21 cellular contexts compared by ENCODE assay signal in the genomic region with DNA sequence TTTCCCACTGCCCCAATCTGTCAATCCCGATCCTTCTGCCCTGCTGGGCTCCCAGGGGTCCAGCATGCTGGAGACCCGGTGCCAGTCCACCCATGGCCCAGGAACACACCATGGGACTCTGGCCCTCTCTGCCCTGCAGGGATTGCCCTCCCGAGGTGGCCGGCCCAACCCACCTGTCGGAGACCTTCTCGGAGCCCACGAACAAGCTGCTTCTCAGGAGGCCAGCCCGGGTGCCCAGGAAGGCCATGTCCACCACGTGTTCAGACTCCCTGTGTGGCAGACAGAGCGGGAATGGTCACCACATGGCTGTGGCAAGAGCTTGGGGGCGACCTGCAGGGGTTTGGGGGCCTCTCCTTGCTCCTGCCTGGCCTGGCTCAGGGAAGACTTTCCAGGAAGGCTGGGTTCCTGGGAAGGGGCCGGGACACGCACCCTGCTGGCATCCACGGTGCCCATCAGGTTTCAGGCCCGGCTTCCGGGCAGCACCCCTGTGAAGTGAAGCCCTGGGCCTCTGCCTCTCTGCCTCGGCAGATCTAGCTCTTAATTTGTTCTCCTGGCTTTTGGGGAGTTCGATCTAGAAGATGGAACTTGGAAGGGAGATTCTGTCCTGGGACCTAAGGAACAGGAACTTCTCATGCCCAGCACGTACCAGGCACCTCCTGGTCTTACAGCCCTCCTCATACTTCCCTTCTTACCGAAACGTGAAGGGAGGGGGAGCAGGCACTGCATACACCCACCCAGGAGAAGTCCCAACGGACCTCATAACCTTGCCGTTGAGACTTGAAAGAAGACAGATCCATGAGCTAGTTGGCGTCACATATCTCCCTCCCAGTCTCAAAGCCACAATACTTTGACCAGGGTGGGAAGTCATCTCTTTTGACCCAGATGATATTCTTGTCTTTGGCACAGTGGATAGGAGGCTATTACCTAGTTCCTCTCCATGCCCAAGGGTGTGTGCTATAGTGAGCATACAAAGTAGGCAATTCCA. TPM values are rescaled to one million over a fixed set of nuclear protein-coding genes. Genes with fewer than 3 reads are reported as not detected.
DNase-seq lines count a peak whose midpoint lies in the region; ATAC-seq and TF ChIP-seq lines count a peak whose summit lies in the region.
"Had no signal": no experiment of that assay in that cellular context is flagged by ENCODE, and none has a peak within 500 bp of the region (broad histone marks: within the 10 kb centered on the region; RNA-seq: fewer than 3 reads in every experiment).

No MANE protein-coding gene starts in this region.

- no peak for TF ChIP-seq POLR2A in uterus (IDR thresholded peaks at IDR 0.05)

- H3K9me3 Mint-ChIP-seq in stimulated activated naive B cell treated with anti-CD40 and anti-IgM and Interleukin-4, amounts not matched to agents 10 μg/mL and 1 μg/mL and 100 μg/mL, for 72 hours, result no peaks in the 10 kb centered on the region

- no peaks in the 10 kb centered on the region for H3K79me2 ChIP-seq in osteoblast (ENCODE audit: insufficient read depth, low read length)

- H3K4me2 ChIP-seq in osteoblast (ENCODE audit: insufficient read depth, low read length), result no peak overlapping the region

- H3K27ac ChIP-seq in coronary artery (no peak overlapping the region), osteoblast (ENCODE audit: low read depth, low read length) (no peak overlapping the region), uterus (no peak overlapping the region)
- H3K27ac ChIP-seq: C4-2B had no signal

- H3K9me3 ChIP-seq in osteoblast (ENCODE audit: low read depth, low read length) (no peaks in the 10 kb centered on the region), uterus (no peaks in the 10 kb centered on the region)
- H3K9me3 ChIP-seq: HAP-1, MG63 had no signal

- ATAC-seq in stimulated activated naive B cell treated with anti-CD40 and anti-IgM and Interleukin-4, amounts not matched to agents 10 μg/mL and 1 μg/mL and 100 μg/mL, for 72 hours (replicated peaks), result no peak

- no peak overlapping the region for H3K27ac Mint-ChIP-seq in stimulated activated naive B cell treated with anti-CD40 and anti-IgM and Interleukin-4, amounts not matched to agents 10 μg/mL and 1 μg/mL and 100 μg/mL, for 72 hours

- no peak for TF ChIP-seq CTCF in coronary artery (IDR thresholded peaks at IDR 0.05)
- no peak for TF ChIP-seq CTCF in osteoblast (IDR thresholded peaks at IDR 0.05; ENCODE audit: extremely low read depth, low read depth, low read length)
- TF ChIP-seq CTCF in uterus (IDR thresholded peaks at IDR 0.05), result no peak

- no peaks in the 10 kb centered on the region for H3K36me3 Mint-ChIP-seq in stimulated activated naive B cell treated with anti-CD40 and anti-IgM and Interleukin-4, amounts not matched to agents 10 μg/mL and 1 μg/mL and 100 μg/mL, for 72 hours

- peak; percentile 53 for DNase-seq in activated effector memory CD4-positive, alpha-beta T cell treated with anti-CD3 and anti-CD28 coated beads, Interleukin-2, amount 50 U/mL, for 16 hours
- DNase-seq in activated effector memory CD4-positive, alpha-beta T cell treated with Interleukin-2 at 50 U/mL for 16 hours, result no peak
- peak; percentile 57 for DNase-seq in coronary artery (ENCODE audit: low spot score)
- DNase-seq in osteoblast (ENCODE audit: insufficient read length, low spot score, missing footprints), result peak; percentile 76
- DNase-seq in uterus, result peak; percentile 8 to 9
- no peak for DNase-seq in COLO829 (ENCODE audit: low spot score)
- DNase-seq in NOMO-1 (lab: John Stamatoyannopoulos, UW; ENCODE audit: unreplicated experiment in 2 of 2), result no peak
- no peak for DNase-seq in stimulated activated naive B cell treated with anti-CD40 and anti-IgM and Interleukin-4, amounts not matched to agents 10 μg/mL and 1 μg/mL and 100 μg/mL, for 72 hours
- DNase-seq: DMS53, IMR-90, Karpas-422, MG63, NCI-H1105, NCI-H1694 treated with DMSO at 0.1 percent for 48 hours, NCI-H2107, NCI-H226, NCI-H524 treated with DMSO at 0.1 percent for 48 hours, SHP77 treated with DMSO at 0.1 percent for 48 hours had no signal

- H3K27me3 Mint-ChIP-seq in stimulated activated naive B cell treated with anti-CD40 and anti-IgM and Interleukin-4, amounts not matched to agents 10 μg/mL and 1 μg/mL and 100 μg/mL, for 72 hours, result peaks cover 0 to 9% of the 10 kb centered on the region in 2 donors

- intact Hi-C loops in uterus (cut with DNase I; ENCODE audit: low total_unique reads), result no loop called here

- peaks cover 8 to 18% of the 10 kb centered on the region in 2 donors for H3K4me1 Mint-ChIP-seq in stimulated activated naive B cell treated with anti-CD40 and anti-IgM and Interleukin-4, amounts not matched to agents 10 μg/mL and 1 μg/mL and 100 μg/mL, for 72 hours

- H3K4me3 ChIP-seq in coronary artery (no peak overlapping the region), osteoblast (ENCODE audit: insufficient read depth, low read length) (no peak overlapping the region), uterus (no peak overlapping the region)
- H3K4me3 ChIP-seq: HAP-1, MG63 had no signal

- no peaks in the 10 kb centered on the region for H3K4me1 ChIP-seq in osteoblast (ENCODE audit: insufficient read depth, low read length)
- H3K4me1 ChIP-seq in uterus, result no peaks in the 10 kb centered on the region
- H3K4me1 ChIP-seq: HAP-1 had no signal

- no peaks in the 10 kb centered on the region for H3K36me3 ChIP-seq in osteoblast (ENCODE audit: insufficient read depth, low read length)
- no peaks in the 10 kb centered on the region for H3K36me3 ChIP-seq in uterus
- H3K36me3 ChIP-seq: HAP-1, MG63 had no signal

- H3K4me3 Mint-ChIP-seq in stimulated activated naive B cell treated with anti-CD40 and anti-IgM and Interleukin-4, amounts not matched to agents 10 μg/mL and 1 μg/mL and 100 μg/mL, for 72 hours, result no peak overlapping the region

- H2AFZ ChIP-seq in osteoblast (ENCODE audit: low read length), result no peak overlapping the region

- no peaks in the 10 kb centered on the region for H4K20me1 ChIP-seq in osteoblast (ENCODE audit: insufficient read depth, low read length)

- H3K27me3 ChIP-seq in osteoblast (ENCODE audit: insufficient read depth, low read length) (peaks cover 66% of the 10 kb centered on the region), uterus (no peaks in the 10 kb centered on the region)
- H3K27me3 ChIP-seq: MG63 had no signal

RNA-seq across cellular contexts. Expression of gene LRTM2, which starts 26.3 kb away (rescaled TPM):
- not detected in 2 replicates for total RNA-seq in osteoblast
- not detected for total RNA-seq in uterus
- total RNA-seq: HT1080, IMR-90 had no signal

Comparison
In these comparisons a context has a peak if more than half of its experiments do, and no peak if none do; other contexts are left out.
1. DNase-seq: peak in activated effector memory CD4-positive, alpha-beta T cell treated with anti-CD3 and anti-CD28 coated beads, Interleukin-2, amount 50 U/mL, for 16 hours (single experiment), coronary artery (single experiment), osteoblast (single experiment) and uterus (2 of 2); none in activated effector memory CD4-positive, alpha-beta T cell treated with Interleukin-2 at 50 U/mL for 16 hours (single experiment), COLO829 (single experiment), NOMO-1 (0 of 2) and stimulated activated naive B cell treated with anti-CD40 and anti-IgM and Interleukin-4, amounts not matched to agents 10 μg/mL and 1 μg/mL and 100 μg/mL, for 72 hours (single experiment).